ENCODE assay signal across 13 cellular contexts in the genomic region with DNA sequence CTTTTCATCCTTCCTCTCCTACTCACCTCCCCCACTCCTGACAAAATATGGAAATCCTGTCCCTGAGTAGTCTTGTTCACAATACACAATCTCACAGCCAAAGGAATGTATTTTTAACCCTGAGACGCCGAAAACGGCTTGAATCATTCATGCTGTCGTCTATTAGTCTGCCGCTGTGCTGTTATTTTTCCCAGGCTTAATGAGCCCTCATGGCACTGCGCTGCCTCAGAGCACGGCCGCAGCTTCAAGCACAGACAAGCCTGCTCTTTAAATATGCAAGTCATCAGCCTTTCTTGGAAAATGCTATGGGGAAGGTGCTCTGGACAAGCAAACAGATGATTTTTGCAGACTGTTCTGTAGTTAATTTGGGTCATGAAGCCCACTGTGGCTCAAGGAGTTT.
A peak's percentile ranks its signal among the peaks of the same experiment; 100 is the strongest.
DNase-seq lines count a peak whose midpoint lies in the region; ATAC-seq lines count a peak whose summit lies in the region.
"Had no signal": no experiment of that assay in that cellular context is flagged by ENCODE, and none has a peak within 500 bp of the region (broad histone marks: within the 10 kb centered on the region; RNA-seq: fewer than 3 reads in every experiment).

No MANE protein-coding gene starts in this region.

- CTCF ChIA-PET in activated CD4-positive, alpha-beta memory T cell treated with anti-CD3 and anti-CD28 coated beads for 36 hours (lab: Charles Lee): interaction anchor here (0.6 to 3.6 kb wide), 2 partner anchors 15 to 62 kb away, joined by 3 to 55 read pairs; no protein-coding TSS in a partner anchor

- peak; percentile 55 for DNase-seq in GM04503 (ENCODE audit: low read depth)
- peak; percentile 26 for DNase-seq in NCI-H69 (lab: John Stamatoyannopoulos, UW)
- peak; percentile 21 for DNase-seq in fibroblast of gingiva (ENCODE audit: low read depth)
- DNase-seq in non-pigmented ciliary epithelial cell (ENCODE audit: low read depth): peak; percentile 41
- no peak for DNase-seq in T1000 (lab: John Stamatoyannopoulos, UW)
- DNase-seq in NAMALWA (ENCODE audit: low spot score): no peak
- DNase-seq in activated CD4-positive, alpha-beta memory T cell treated with anti-CD3 and anti-CD28 coated beads for 36 hours: no peak
- DNase-seq: activated CD4-positive, alpha-beta T cell treated with anti-CD3 and anti-CD28 coated beads, Interleukin-2, amount 10 ng/mL, durations not matched to agents 7 days and 5 days; aorta; NCI-H82; stimulated activated CD4-positive, alpha-beta T cell treated with anti-CD3 and anti-CD28 coated beads, Interleukin-4, amount 100 ng/mL, for 4 hours had no signal

- H3K9me3 Mint-ChIP-seq in activated CD4-positive, alpha-beta memory T cell treated with anti-CD3 and anti-CD28 coated beads for 36 hours: peaks cover 8% of the 10 kb centered on the region

- ATAC-seq in HG03354 (IDR thresholded peaks at IDR 0.05; ENCODE audit: poor library complexity, severe bottlenecking, unreplicated experiment): no peak
- ATAC-seq: left lobe of liver had no signal

- H3K27me3 Mint-ChIP-seq in activated CD4-positive, alpha-beta memory T cell treated with anti-CD3 and anti-CD28 coated beads for 36 hours: no peaks in the 10 kb centered on the region
- H3K27me3 Mint-ChIP-seq: activated CD4-positive, alpha-beta T cell treated with anti-CD3 and anti-CD28 coated beads, Interleukin-2, amount 10 ng/mL, durations not matched to agents 7 days and 5 days had no signal

- POLR2A ChIA-PET in activated CD4-positive, alpha-beta memory T cell treated with anti-CD3 and anti-CD28 coated beads for 36 hours (lab: Charles Lee): no interaction called here

- H3K27ac Mint-ChIP-seq in activated CD4-positive, alpha-beta memory T cell treated with anti-CD3 and anti-CD28 coated beads for 36 hours: no peak overlapping the region

- H3K36me3 Mint-ChIP-seq in activated CD4-positive, alpha-beta memory T cell treated with anti-CD3 and anti-CD28 coated beads for 36 hours: no peaks in the 10 kb centered on the region

- peaks cover 10% of the 10 kb centered on the region for H3K4me1 Mint-ChIP-seq in activated CD4-positive, alpha-beta memory T cell treated with anti-CD3 and anti-CD28 coated beads for 36 hours (ENCODE audit: low read depth)

- intact Hi-C loops in activated CD4-positive, alpha-beta memory T cell treated with anti-CD3 and anti-CD28 coated beads for 36 hours (cut with micrococcal nuclease): no loop called here

- H3K4me3 Mint-ChIP-seq in activated CD4-positive, alpha-beta memory T cell treated with anti-CD3 and anti-CD28 coated beads for 36 hours: no peak overlapping the region
- H3K4me3 Mint-ChIP-seq: activated CD4-positive, alpha-beta T cell treated with anti-CD3 and anti-CD28 coated beads, Interleukin-2, amount 10 ng/mL, durations not matched to agents 7 days and 5 days had no signal

Comparison
In these comparisons a context has a peak if more than half of its experiments do, and no peak if none do; other contexts are left out.
1. DNase-seq: peak in GM04503 (single experiment), NCI-H69 (single experiment), fibroblast of gingiva (single experiment) and non-pigmented ciliary epithelial cell (single experiment); none in T1000 (single experiment), NAMALWA (single experiment) and activated CD4-positive, alpha-beta memory T cell treated with anti-CD3 and anti-CD28 coated beads for 36 hours (single experiment).